Comparison of ENCODE assay signal across 8 cellular contexts in genomic region chr9:133060417-133060841, GRCh38. TPM values are rescaled to one million over a fixed set of nuclear protein-coding genes. Genes with fewer than 3 reads are reported as not detected.
DNase-seq lines count a peak whose midpoint lies in the region; TF ChIP-seq lines count a peak whose summit lies in the region.
"Had no signal": no experiment of that assay in that cellular context is flagged by ENCODE, and none has a peak within 500 bp of the region (broad histone marks: within the 10 kb centered on the region; RNA-seq: fewer than 3 reads in every experiment).

No MANE protein-coding gene starts in this region.

- H3K23ac ChIP-seq in mesendoderm (ENCODE audit: low read length), result no peak overlapping the region

- CTCF ChIA-PET in HEK293 (lab: Yijun Ruan, JAX), result interaction anchor here (0.7 to 2.2 kb wide), 5 partner anchors 19 to 433 kb away, joined by 3 to 10 read pairs (median 3); no protein-coding TSS in a partner anchor
- CTCF ChIA-PET in Calu3 (lab: Charles Lee), result interaction anchor here (0.6 kb wide), 1 partner anchor 218 kb away, joined by 6 read pairs; no protein-coding TSS in a partner anchor

- H3K4me1 ChIP-seq in HEK293 (ENCODE audit: control insufficient read depth, insufficient read depth, low read length), result peaks cover 6% of the 10 kb centered on the region; the same call in 1 of the 2 replicates
- H3K4me1 ChIP-seq in mesendoderm (ENCODE audit: control insufficient read depth, low read depth, low read length), result peaks cover 12% of the 10 kb centered on the region

- TF ChIP-seq CTCF in HEK293 (tag by site-specific recombination; IDR thresholded peaks at IDR 0.05) (no peak), WERI-Rb-1 (IDR thresholded peaks at IDR 0.05; ENCODE audit: low read depth, low read length) (no peak), Calu3 (IDR thresholded peaks at IDR 0.05; ENCODE audit: unreplicated experiment) (no peak)

- H3K27me3 Mint-ChIP-seq in Calu3 (ENCODE audit: unreplicated experiment), result no peaks in the 10 kb centered on the region

- H3K79me2 ChIP-seq in mesendoderm (ENCODE audit: control insufficient read depth, insufficient read depth, low read length), result no peaks in the 10 kb centered on the region

- H3K9ac ChIP-seq in mesendoderm (ENCODE audit: low read length), result no peak overlapping the region

- no peak overlapping the region for H2BK5ac ChIP-seq in mesendoderm (ENCODE audit: low read length)

- WGBS in mesendoderm (ENCODE audit: extremely low coverage, insufficient coverage, low lambda C conversion rate), result no CpG with 5 or more reads among the region's 6 CpGs

- intact Hi-C loops in Calu3 (cut with micrococcal nuclease; ENCODE audit: unreplicated experiment), result no loop called here

- peaks cover 16% of the 10 kb centered on the region for H3K36me3 Mint-ChIP-seq in Calu3 (ENCODE audit: insufficient read depth, unreplicated experiment)

- H2BK15ac ChIP-seq in mesendoderm (replicated peaks; ENCODE audit: low read depth), result no peak overlapping the region

- POLR2A ChIA-PET in HEK293 (lab: Yijun Ruan, JAX), result interaction anchor here (0.6 to 1.3 kb wide), 2 partner anchors 22 to 30 kb away, joined by 4 to 5 read pairs; partner anchors contain the start of gene GTF3C5

- peaks cover 0 to 29% of the 10 kb centered on the region in 2 experiments; a peak in 1 of 3 replicates for H3K36me3 ChIP-seq in HEK293 (ENCODE audit: control insufficient read depth in 2 of 2, insufficient read depth in 1 of 2, low read length in 2 of 2)
- H3K36me3 ChIP-seq in WERI-Rb-1, result peaks cover 66% of the 10 kb centered on the region
- peaks cover 8% of the 10 kb centered on the region for H3K36me3 ChIP-seq in mesendoderm (ENCODE audit: control insufficient read depth, insufficient read depth, low read length)

- H3K9me3 Mint-ChIP-seq in Calu3 (ENCODE audit: low read depth, unreplicated experiment), result no peaks in the 10 kb centered on the region

- no peak overlapping the region for H3K4ac ChIP-seq in mesendoderm (ENCODE audit: low read depth, low read length)

- H3K56ac ChIP-seq in mesendoderm (ENCODE audit: low read length), result no peak overlapping the region

- no peak overlapping the region for H4K8ac ChIP-seq in mesendoderm (ENCODE audit: low read depth, low read length)

- no peak overlapping the region for H3K18ac ChIP-seq in mesendoderm (ENCODE audit: low read length)

- DNase-seq in COLO668 (lab: John Stamatoyannopoulos, UW; ENCODE audit: unreplicated experiment) (peak; percentile 36), WERI-Rb-1 (peak; percentile 67), mesendoderm (peak; percentile 93), globus pallidus (ENCODE audit: low spot score) (no peak), NCI-H2196 treated with DMSO at 0.1 percent for 48 hours (lab: John Stamatoyannopoulos, UW; ENCODE audit: unreplicated experiment) (no peak), Calu3 (no peak)
- DNase-seq: NCI-H526 treated with DMSO at 0.1 percent for 48 hours had no signal

- no peaks in the 10 kb centered on the region for H3K27me3 ChIP-seq in WERI-Rb-1 (ENCODE audit: insufficient read depth, low read depth, severe bottlenecking)
- H3K27me3 ChIP-seq in mesendoderm (ENCODE audit: insufficient read depth, low read length, poor library complexity), result no peaks in the 10 kb centered on the region

- no TSS peak for BruUV-seq in Calu3 (replicated peaks; lab: Mats Ljungman, UMichigan)

- H3K4me3 ChIP-seq in HEK293 (ENCODE audit: low read depth, low read length) (no peak overlapping the region), WERI-Rb-1 (ENCODE audit: low read depth, low read length) (no peak overlapping the region), mesendoderm (ENCODE audit: low read length) (no peak overlapping the region)

- no peak overlapping the region for H2BK120ac ChIP-seq in mesendoderm (ENCODE audit: low read depth, low read length)

- no peak overlapping the region for H4K5ac ChIP-seq in mesendoderm (ENCODE audit: low read length)

- no peak overlapping the region for H3K4me2 ChIP-seq in mesendoderm (ENCODE audit: low read length)

- H3K9me3 ChIP-seq in HEK293 (ENCODE audit: control insufficient read depth, insufficient read depth, low read depth, low read length) (no peaks in the 10 kb centered on the region), WERI-Rb-1 (ENCODE audit: severe bottlenecking) (no peaks in the 10 kb centered on the region)

- no peak overlapping the region for H2AK5ac ChIP-seq in mesendoderm (ENCODE audit: low read length)

- H3K27ac ChIP-seq in HEK293 (ENCODE audit: extremely low read depth, low read depth, low read length) (no peak overlapping the region), WERI-Rb-1 (peak overlapping the region; percentile 99), mesendoderm (ENCODE audit: low read depth, low read length) (peak overlapping the region; percentile 71)

- H3K4me1 Mint-ChIP-seq in Calu3 (ENCODE audit: low read depth, unreplicated experiment), result no peaks in the 10 kb centered on the region

- no peak overlapping the region for H3K27ac Mint-ChIP-seq in Calu3 (ENCODE audit: unreplicated experiment)

- no peak overlapping the region for H3K4me3 Mint-ChIP-seq in Calu3 (ENCODE audit: low read depth, unreplicated experiment)

- H3K79me1 ChIP-seq in mesendoderm (ENCODE audit: low read length), result no peaks in the 10 kb centered on the region

TF ChIP-seq in HEK293, 187 proteins besides CTCF, POLR2A, EP300 and RAD21:
- TF ChIP-seq SCRT2 (tag by site-specific recombination; IDR thresholded peaks at IDR 0.05), result peak; percentile 68; the same call in 1 of the 2 replicates
- no peak for TF ChIP-seq EGR2 (tag by site-specific recombination; IDR thresholded peaks at IDR 0.05; ENCODE audit: low read depth)
- TF ChIP-seq ZNF585B (tag by site-specific recombination; IDR thresholded peaks at IDR 0.05), result no peak
- peak; percentile 40; the same call in 1 of the 2 replicates for TF ChIP-seq GLIS1 (tag by site-specific recombination; IDR thresholded peaks at IDR 0.05)
- TF ChIP-seq HOXC10 (CRISPR knock-in tag; IDR thresholded peaks at IDR 0.05), result no peak
- no peak for TF ChIP-seq ZSCAN23 (tag by site-specific recombination; IDR thresholded peaks at IDR 0.05)
- TF ChIP-seq ZIC2 (tag by site-specific recombination; IDR thresholded peaks at IDR 0.05), result 0 out of 2 replicates have a peak, but pooled peaks have one; percentile 13
- peak; percentile 41 for TF ChIP-seq ZNF398 (tag by site-specific recombination; IDR thresholded peaks at IDR 0.05)
- TF ChIP-seq WT1 (tag by site-specific recombination; IDR thresholded peaks at IDR 0.05), result peak; percentile 70
- TF ChIP-seq SP7 (tag by site-specific recombination; IDR thresholded peaks at IDR 0.05), result 0 out of 2 replicates have a peak, but pooled peaks have one; percentile 22

RNA-seq across cellular contexts. Expression of gene CEL, which starts 1.4 kb away (rescaled TPM):
- 1.3 TPM for polyA plus RNA-seq in mesendoderm (2013, experiment 1 of 2)
- polyA plus RNA-seq in mesendoderm (2013, experiment 2 of 2), result 1.4 TPM
- 2.6 and 3.1 TPM in 2 replicates for total RNA-seq in Calu3 (2022)

RNA-seq across cellular contexts. Expression of gene GTF3C5, which starts 29.6 kb away (rescaled TPM):
- 58.4 TPM for polyA plus RNA-seq in mesendoderm (2013, experiment 1 of 2)
- polyA plus RNA-seq in mesendoderm (2013, experiment 2 of 2), result 56.3 TPM
- total RNA-seq in Calu3 (2022), result 43.7 and 48.4 TPM in 2 replicates

Comparison
In these comparisons a context has a peak if more than half of its experiments do, and no peak if none do; other contexts are left out.
1. DNase-seq: peak in COLO668 (single experiment), WERI-Rb-1 (single experiment) and mesendoderm (single experiment); none in globus pallidus (single experiment), NCI-H2196 treated with DMSO at 0.1 percent for 48 hours (single experiment) and Calu3 (single experiment).